ENCODE assay signal across 28 cellular contexts in genomic region chr1:169683661-169684060, GRCh38. TPM values are rescaled to one million over a fixed set of nuclear protein-coding genes. Genes with fewer than 3 reads are reported as not detected.
A peak's percentile ranks its signal among the peaks of the same experiment; 100 is the strongest.
DNase-seq lines count a peak whose midpoint lies in the region; ATAC-seq and TF ChIP-seq lines count a peak whose summit lies in the region.
"Had no signal": no experiment of that assay in that cellular context is flagged by ENCODE, and none has a peak within 500 bp of the region (broad histone marks: within the 10 kb centered on the region; RNA-seq: fewer than 3 reads in every experiment).

No MANE protein-coding gene starts in this region.

- H3K36me3 Mint-ChIP-seq in activated CD4-positive, alpha-beta T cell treated with anti-CD3 and anti-CD28 coated beads, Interleukin-2, amount 10 ng/mL, durations not matched to agents 24 days and 14 days (ENCODE audit: low read depth): peaks cover 2% of the 10 kb centered on the region
- no peaks in the 10 kb centered on the region for H3K36me3 Mint-ChIP-seq in endodermal cell (ENCODE audit: low read depth)
- H3K36me3 Mint-ChIP-seq: IgD-negative memory B cell had no signal

- no peaks in the 10 kb centered on the region for H3K79me2 ChIP-seq in OCI-LY7 (ENCODE audit: insufficient read depth, low read depth, low read length)

- POLR2A ChIA-PET in OCI-LY7 (lab: Charles Lee): no interaction called here

- H3K4me2 ChIP-seq in OCI-LY7 (ENCODE audit: low read length): no peak overlapping the region
- H3K4me2 ChIP-seq: KMS-11, SK-N-SH had no signal

- intact Hi-C loops in activated CD4-positive, alpha-beta T cell treated with anti-CD3 and anti-CD28 coated beads, Interleukin-2, amount 10 ng/mL, durations not matched to agents 24 days and 14 days (cut with micrococcal nuclease): no loop called here
- intact Hi-C loops in OCI-LY7 (cut with micrococcal nuclease; ENCODE audit: unreplicated experiment): loop anchor here (5.0 kb wide), 1 partner anchor 114 kb away; a partner anchor contains a TSS

- H4K20me1 ChIP-seq in OCI-LY7 (ENCODE audit: insufficient read depth, low read length): no peaks in the 10 kb centered on the region

- no peaks in the 10 kb centered on the region for H3K27me3 ChIP-seq in endodermal cell (ENCODE audit: control insufficient read depth, insufficient read depth, low read length, poor library complexity, severe bottlenecking)

- H3K9me2 ChIP-seq in OCI-LY7 (ENCODE audit: insufficient read depth, low read length): no peaks in the 10 kb centered on the region
- H3K9me2 ChIP-seq: SK-N-SH had no signal

- H3K36me3 ChIP-seq in OCI-LY7 (ENCODE audit: insufficient read depth, low read length) (no peaks in the 10 kb centered on the region; the same call in 1 of the 2 replicates), endodermal cell (ENCODE audit: control insufficient read depth, insufficient read depth, low read length) (no peaks in the 10 kb centered on the region)

- WGBS in endodermal cell (ENCODE audit: insufficient coverage in 1 of 2, insufficient read length in 1 of 2), 2 experiments: 83 to 92% methylated on average over 1 to 3 of the region's 3 CpGs

- H3K4me3 Mint-ChIP-seq in activated CD4-positive, alpha-beta T cell treated with anti-CD3 and anti-CD28 coated beads, Interleukin-2, amount 10 ng/mL, durations not matched to agents 24 days and 14 days: no peak overlapping the region
- no peak overlapping the region for H3K4me3 Mint-ChIP-seq in endodermal cell

- peak; percentile 55 for DNase-seq in activated CD4-positive, alpha-beta T cell treated with anti-CD3 and anti-CD28 coated beads, Interleukin-2, amount 10 ng/mL, durations not matched to agents 24 days and 14 days
- DNase-seq in activated CD4-positive, alpha-beta T cell treated with anti-CD3 and anti-CD28 coated beads for 1 hour: no peak
- DNase-seq in OCI-LY7 (ENCODE audit: low spot score) (no peak), endodermal cell (no peak), hepatic stellate cell (ENCODE audit: low spot score) (no peak)
- DNase-seq in activated naive CD4-positive, alpha-beta T cell treated with Interleukin-2 at 50 U/mL for 16 hours: no peak
- DNase-seq: 8988T, ACHN, COR-L47, DMS53, H7, NCI-H1048, NCI-H1417, NCI-H1694, NCI-H2081, NCI-H2227 treated with DMSO at 0.1 percent for 48 hours, NCI-H510A, NCI-H69, SIG-M5, SK-N-SH had no signal

- H3K27ac ChIP-seq in OCI-LY7 (ENCODE audit: low read depth, low read length, poor library complexity, severe bottlenecking) (no peak overlapping the region), endodermal cell (ENCODE audit: low read depth, low read length) (no peak overlapping the region)
- H3K27ac ChIP-seq: HL-60, KMS-11 had no signal

- no peaks in the 10 kb centered on the region for H3K9me3 ChIP-seq in OCI-LY7 (ENCODE audit: low read length)
- H3K9me3 ChIP-seq in endodermal cell (ENCODE audit: control insufficient read depth, low read length): peaks cover 44% of the 10 kb centered on the region
- H3K9me3 ChIP-seq: SK-N-SH had no signal

- H3K4me1 ChIP-seq in OCI-LY7 (ENCODE audit: insufficient read depth, low read length, poor library complexity, severe bottlenecking) (peaks cover 47% of the 10 kb centered on the region), endodermal cell (ENCODE audit: control insufficient read depth, insufficient read depth, low read length) (peaks cover 8% of the 10 kb centered on the region)

- no peak for ATAC-seq in GM19452 (IDR thresholded peaks at IDR 0.05; ENCODE audit: unreplicated experiment)
- ATAC-seq in GM19467 (IDR thresholded peaks at IDR 0.05; ENCODE audit: unreplicated experiment): no peak

- no peak overlapping the region for H3K4me3 ChIP-seq in OCI-LY7 (ENCODE audit: low read depth, low read length, poor library complexity, severe bottlenecking)
- peak overlapping the region; percentile 62 for H3K4me3 ChIP-seq in endodermal cell (ENCODE audit: low read length)

- no peak for TF ChIP-seq CTCF in OCI-LY7 (conservative IDR thresholded peaks at IDR 0.05; ENCODE audit: low read length)
- TF ChIP-seq CTCF in endodermal cell (conservative IDR thresholded peaks at IDR 0.05): no peak

- H3K9me3 Mint-ChIP-seq in activated CD4-positive, alpha-beta T cell treated with anti-CD3 and anti-CD28 coated beads, Interleukin-2, amount 10 ng/mL, durations not matched to agents 24 days and 14 days: no peaks in the 10 kb centered on the region
- no peaks in the 10 kb centered on the region for H3K9me3 Mint-ChIP-seq in endodermal cell
- H3K9me3 Mint-ChIP-seq: IgD-negative memory B cell had no signal

- BruUV-seq in OCI-LY7 (replicated peaks; lab: Mats Ljungman, UMichigan): no TSS peak

- no peak overlapping the region for H3K27ac Mint-ChIP-seq in activated CD4-positive, alpha-beta T cell treated with anti-CD3 and anti-CD28 coated beads, Interleukin-2, amount 10 ng/mL, durations not matched to agents 24 days and 14 days
- no peak overlapping the region for H3K27ac Mint-ChIP-seq in endodermal cell
- H3K27ac Mint-ChIP-seq: IgD-negative memory B cell had no signal

- H3K4me1 Mint-ChIP-seq in activated CD4-positive, alpha-beta T cell treated with anti-CD3 and anti-CD28 coated beads, Interleukin-2, amount 10 ng/mL, durations not matched to agents 24 days and 14 days: peaks cover 34% of the 10 kb centered on the region
- H3K4me1 Mint-ChIP-seq in endodermal cell: peaks cover 22% of the 10 kb centered on the region

- H3K9ac ChIP-seq in endodermal cell (ENCODE audit: extremely low read depth, low read length, poor library complexity, severe bottlenecking): no peak overlapping the region
- H3K9ac ChIP-seq: KMS-11, SK-N-SH had no signal

- no peaks in the 10 kb centered on the region for H3K27me3 Mint-ChIP-seq in activated CD4-positive, alpha-beta T cell treated with anti-CD3 and anti-CD28 coated beads, Interleukin-2, amount 10 ng/mL, durations not matched to agents 24 days and 14 days
- H3K27me3 Mint-ChIP-seq in endodermal cell (ENCODE audit: insufficient read depth): peaks cover 25% of the 10 kb centered on the region
- H3K27me3 Mint-ChIP-seq: IgD-negative memory B cell had no signal

- peak overlapping the region; percentile 84; the same call in 1 of the 2 replicates for H2AFZ ChIP-seq in OCI-LY7 (ENCODE audit: low read length)

- CTCF ChIA-PET in OCI-LY7 (lab: Charles Lee; ENCODE audit: unreplicated experiment): no interaction called here

RNA-seq across cellular contexts. Expression of gene SELL, which starts 27.8 kb away (rescaled TPM):
- total RNA-seq in activated CD4-positive, alpha-beta T cell treated with anti-CD3 and anti-CD28 coated beads, Interleukin-2, amount 10 ng/mL, durations not matched to agents 24 days and 14 days: 82.3 and 92.7 TPM in 2 replicates
- total RNA-seq in OCI-LY7 (2014; rRNA removed; shearing (Covaris generic)): 0.16 and 0.46 TPM in 2 replicates
- total RNA-seq in OCI-LY7 (2022): 1.5 and 2.2 TPM in 2 replicates
- total RNA-seq in endodermal cell: under 1 TPM in 1 of 2 donors, not detected in 1; 0.95 TPM
- polyA plus RNA-seq in endodermal cell (2013, experiment 1 of 2): not detected
- not detected for polyA plus RNA-seq in endodermal cell (2013, experiment 2 of 2)
- total RNA-seq: G401, H7 had no signal

RNA-seq across cellular contexts. Expression of gene SELE, which starts 50.2 kb away (rescaled TPM):
- total RNA-seq in activated CD4-positive, alpha-beta T cell treated with anti-CD3 and anti-CD28 coated beads, Interleukin-2, amount 10 ng/mL, durations not matched to agents 24 days and 14 days: not detected in 2 replicates
- not detected in 2 replicates for total RNA-seq in OCI-LY7 (2014; rRNA removed; shearing (Covaris generic))
- total RNA-seq in OCI-LY7 (2022): not detected in 2 replicates
- total RNA-seq in endodermal cell: not detected
- polyA plus RNA-seq in endodermal cell (2013, experiment 1 of 2): 0.28 TPM
- not detected for polyA plus RNA-seq in endodermal cell (2013, experiment 2 of 2)
- total RNA-seq: G401, H7 had no signal
- polyA plus RNA-seq: BJ, IgD-negative memory B cell had no signal

RNA-seq across cellular contexts. Expression of gene SELP, which starts 53.7 kb away (rescaled TPM):
- 0.14 TPM in 1 of 2 replicates, not detected in the other for total RNA-seq in activated CD4-positive, alpha-beta T cell treated with anti-CD3 and anti-CD28 coated beads, Interleukin-2, amount 10 ng/mL, durations not matched to agents 24 days and 14 days
- total RNA-seq in OCI-LY7 (2014; rRNA removed; shearing (Covaris generic)): not detected in 2 replicates
- total RNA-seq in OCI-LY7 (2022) (not detected in 2 replicates), endodermal cell (not detected)
- polyA plus RNA-seq in endodermal cell (2013, experiment 1 of 2): not detected
- not detected for polyA plus RNA-seq in endodermal cell (2013, experiment 2 of 2)
- total RNA-seq: Daoy, G401, H7 had no signal
- polyA plus RNA-seq: BJ, SK-N-SH had no signal

Comparison
In these comparisons a context has a peak if more than half of its experiments do, and no peak if none do; other contexts are left out.
1. RNA of gene SELL, which starts 27.8 kb away (total RNA-seq): 82.3 to 92.7 TPM in activated CD4-positive, alpha-beta T cell treated with anti-CD3 and anti-CD28 coated beads, Interleukin-2, amount 10 ng/mL, durations not matched to agents 24 days and 14 days; 0.16 to 2.2 TPM in OCI-LY7 and 0.95 TPM in endodermal cell; every median in the first group is over 10 times any median in the second.